In genomic region chr9:123251741-123252140, GRCh38 we compare ENCODE assay signal across 18 cellular contexts. TPM values are rescaled to one million over a fixed set of nuclear protein-coding genes. Genes with fewer than 3 reads are reported as not detected.
DNase-seq lines count a peak whose midpoint lies in the region; TF ChIP-seq lines count a peak whose summit lies in the region.
"Had no signal": no experiment of that assay in that cellular context is flagged by ENCODE, and none has a peak within 500 bp of the region (broad histone marks: within the 10 kb centered on the region; RNA-seq: fewer than 3 reads in every experiment).

No MANE protein-coding gene starts in this region.

- H3K36me3 ChIP-seq in SU-DHL-6 (ENCODE audit: low read length) (0 out of 2 replicates have a peak, but pooled peaks cover 5% of the 10 kb centered on the region), stomach (no peaks in the 10 kb centered on the region)
- H3K36me3 ChIP-seq: esophagus squamous epithelium, upper lobe of left lung had no signal

- peaks cover 5% of the 10 kb centered on the region for H3K4me1 Mint-ChIP-seq in activated T-helper 1 cell treated with anti-CD3 and anti-CD28 coated beads, Interleukin-12 subunit alpha, Interleukin-12 subunit beta, Interleukin-2, Interleukin-4 antibody, amounts not matched to agents 30 ng/mL and 10 ng/mL and 1 ng/mL, durations not matched to agents 14 hours and 24 hours and 36 hours (ENCODE audit: low read depth)

- TF ChIP-seq CTCF in SU-DHL-6 (IDR thresholded peaks at IDR 0.05; ENCODE audit: insufficient read depth, low read length, poor library complexity, severe bottlenecking), result no peak
- no peak for TF ChIP-seq CTCF in stomach (IDR thresholded peaks at IDR 0.05)

- no peaks in the 10 kb centered on the region for H3K9me3 Mint-ChIP-seq in activated T-helper 1 cell treated with anti-CD3 and anti-CD28 coated beads, Interleukin-12 subunit alpha, Interleukin-12 subunit beta, Interleukin-2, Interleukin-4 antibody, amounts not matched to agents 30 ng/mL and 10 ng/mL and 1 ng/mL, durations not matched to agents 14 hours and 24 hours and 36 hours
- H3K9me3 Mint-ChIP-seq: activated naive CD8-positive, alpha-beta T cell treated with anti-CD3 and anti-CD28 coated beads for 36 hours had no signal

- peaks cover 100% of the 10 kb centered on the region for H3K79me2 ChIP-seq in SU-DHL-6 (ENCODE audit: insufficient read depth, low read length)

- peaks cover 2% of the 10 kb centered on the region for H3K27me3 Mint-ChIP-seq in activated T-helper 1 cell treated with anti-CD3 and anti-CD28 coated beads, Interleukin-12 subunit alpha, Interleukin-12 subunit beta, Interleukin-2, Interleukin-4 antibody, amounts not matched to agents 30 ng/mL and 10 ng/mL and 1 ng/mL, durations not matched to agents 14 hours and 24 hours and 36 hours (ENCODE audit: insufficient read depth)
- H3K27me3 Mint-ChIP-seq: activated naive CD8-positive, alpha-beta T cell treated with anti-CD3 and anti-CD28 coated beads for 36 hours had no signal

- WGBS in stomach, 5 donors, result 27 to 58% (median 38%) methylated on average over 1 of the region's 1 CpG

- H3K4me2 ChIP-seq in SU-DHL-6 (ENCODE audit: low read depth, low read length, poor library complexity, severe bottlenecking), result peak overlapping the region; percentile 44

- peaks cover 0 to 13% (median 6%) of the 10 kb centered on the region in 4 donors for H3K4me1 ChIP-seq in stomach

- peak; percentile 24 for DNase-seq in NCI-H748 (lab: John Stamatoyannopoulos, UW; ENCODE audit: unreplicated experiment)
- no peak for DNase-seq in NCI-H748 treated with DMSO at 0.1 percent for 48 hours (lab: John Stamatoyannopoulos, UW)
- DNase-seq in NCI-H2081 (lab: John Stamatoyannopoulos, UW), result peak; percentile 27 to 71
- DNase-seq in stomach, result peak; percentile 56
- DNase-seq in iPS-NIHi7 (ENCODE audit: extremely low spot score), result no peak
- DNase-seq in glomerular visceral epithelial cell (ENCODE audit: extremely low spot score), result no peak
- no peak for DNase-seq in activated T-helper 1 cell treated with anti-CD3 and anti-CD28 coated beads, Interleukin-12 subunit alpha, Interleukin-12 subunit beta, Interleukin-2, Interleukin-4 antibody, amounts not matched to agents 30 ng/mL and 10 ng/mL and 1 ng/mL, durations not matched to agents 14 hours and 24 hours and 36 hours (ENCODE audit: low spot score)
- DNase-seq: activated CD4-positive, alpha-beta T cell treated with anti-CD3 and anti-CD28 coated beads, Interleukin-2, amount 50 U/mL, for 4 hours; activated naive CD8-positive, alpha-beta T cell treated with anti-CD3 and anti-CD28 coated beads for 36 hours; activated T-cell treated with anti-CD3 and anti-CD28 coated beads, Interleukin-2, amount 50 U/mL, for 1 hour; esophagus squamous epithelium; GM23248; NCI-H187; occipital lobe; stimulated activated naive CD4-positive, alpha-beta T cell; T-helper 1 cell; upper lobe of left lung had no signal

- H3K36me3 Mint-ChIP-seq in activated T-helper 1 cell treated with anti-CD3 and anti-CD28 coated beads, Interleukin-12 subunit alpha, Interleukin-12 subunit beta, Interleukin-2, Interleukin-4 antibody, amounts not matched to agents 30 ng/mL and 10 ng/mL and 1 ng/mL, durations not matched to agents 14 hours and 24 hours and 36 hours (ENCODE audit: low read depth), result no peaks in the 10 kb centered on the region

- H3K27me3 ChIP-seq in SU-DHL-6 (ENCODE audit: low read length) (no peaks in the 10 kb centered on the region), stomach (no peaks in the 10 kb centered on the region)
- H3K27me3 ChIP-seq: esophagus squamous epithelium, upper lobe of left lung had no signal

- 0 out of 2 replicates have a peak overlapping the region, but pooled peaks have one; percentile 6 for H3K9ac ChIP-seq in SU-DHL-6 (ENCODE audit: low read length)
- H3K9ac ChIP-seq: GM23248 had no signal

- H3K4me3 ChIP-seq in SU-DHL-6 (ENCODE audit: insufficient read depth, low read length, poor library complexity, severe bottlenecking) (no peak overlapping the region), stomach (no peak overlapping the region)
- H3K4me3 ChIP-seq: esophagus squamous epithelium, GM23248, upper lobe of left lung had no signal

- H3K4me3 Mint-ChIP-seq in activated T-helper 1 cell treated with anti-CD3 and anti-CD28 coated beads, Interleukin-12 subunit alpha, Interleukin-12 subunit beta, Interleukin-2, Interleukin-4 antibody, amounts not matched to agents 30 ng/mL and 10 ng/mL and 1 ng/mL, durations not matched to agents 14 hours and 24 hours and 36 hours, result no peak overlapping the region
- H3K4me3 Mint-ChIP-seq: activated naive CD8-positive, alpha-beta T cell treated with anti-CD3 and anti-CD28 coated beads for 36 hours had no signal

- H3K9me3 ChIP-seq in SU-DHL-6 (ENCODE audit: insufficient read depth, low read length) (no peaks in the 10 kb centered on the region), stomach (no peaks in the 10 kb centered on the region)
- H3K9me3 ChIP-seq: esophagus squamous epithelium, upper lobe of left lung had no signal

- H3K27ac ChIP-seq in SU-DHL-6 (ENCODE audit: low read depth, low read length), result peak overlapping the region; percentile 55; the same call in 1 of the 2 replicates
- no peak overlapping the region for H3K27ac ChIP-seq in stomach
- H3K27ac ChIP-seq: esophagus squamous epithelium, GM23248, upper lobe of left lung had no signal

- no peak for TF ChIP-seq POLR2A in stomach (IDR thresholded peaks at IDR 0.05)

- no peak overlapping the region for H3K27ac Mint-ChIP-seq in activated T-helper 1 cell treated with anti-CD3 and anti-CD28 coated beads, Interleukin-12 subunit alpha, Interleukin-12 subunit beta, Interleukin-2, Interleukin-4 antibody, amounts not matched to agents 30 ng/mL and 10 ng/mL and 1 ng/mL, durations not matched to agents 14 hours and 24 hours and 36 hours
- H3K27ac Mint-ChIP-seq: activated naive CD8-positive, alpha-beta T cell treated with anti-CD3 and anti-CD28 coated beads for 36 hours had no signal

- no peak overlapping the region for H2AFZ ChIP-seq in SU-DHL-6 (ENCODE audit: low read depth, low read length, severe bottlenecking)
- H2AFZ ChIP-seq: GM23248 had no signal

- intact Hi-C loops in stomach (cut with DNase I; ENCODE audit: low total_unique reads), result no loop called here
- intact Hi-C loops in activated T-helper 1 cell treated with anti-CD3 and anti-CD28 coated beads, Interleukin-12 subunit alpha, Interleukin-12 subunit beta, Interleukin-2, Interleukin-4 antibody, amounts not matched to agents 30 ng/mL and 10 ng/mL and 1 ng/mL, durations not matched to agents 14 hours and 24 hours and 36 hours (cut with micrococcal nuclease), result no loop called here

- H3F3A ChIP-seq in SU-DHL-6 (ENCODE audit: insufficient read depth), result peaks cover 38% of the 10 kb centered on the region

- no peak for TF ChIP-seq EP300 in stomach (IDR thresholded peaks at IDR 0.05)

- peaks cover 30% of the 10 kb centered on the region for H4K20me1 ChIP-seq in SU-DHL-6 (ENCODE audit: low read depth, low read length)

- H3K9me2 ChIP-seq in SU-DHL-6 (replicated peaks; ENCODE audit: insufficient read depth, low read length), result no peaks in the 10 kb centered on the region

RNA-seq across cellular contexts. Expression of gene STRBP, which starts 16.6 kb away (rescaled TPM):
- 10 to 100 TPM in 3 of 5 donors, 1 to 10 TPM in 2; 5.5 to 21.0 (median 11.6) TPM for total RNA-seq in stomach
- 10 to 100 TPM in 1 of 3 donors, 1 to 10 TPM in 2; 8.2 to 17.4 (median 8.8) TPM for polyA plus RNA-seq in stomach
- total RNA-seq in activated T-helper 1 cell treated with anti-CD3 and anti-CD28 coated beads, Interleukin-12 subunit alpha, Interleukin-12 subunit beta, Interleukin-2, Interleukin-4 antibody, amounts not matched to agents 30 ng/mL and 10 ng/mL and 1 ng/mL, durations not matched to agents 14 hours and 24 hours and 36 hours, result 22.1 and 24.2 TPM in 2 replicates

Comparison
In these comparisons a context has a peak if more than half of its experiments do, and no peak if none do; other contexts are left out.
1. DNase-seq: peak in NCI-H748 (single experiment), NCI-H2081 (2 of 2) and stomach (single experiment); none in NCI-H748 treated with DMSO at 0.1 percent for 48 hours (single experiment), iPS-NIHi7 (single experiment), glomerular visceral epithelial cell (single experiment) and activated T-helper 1 cell treated with anti-CD3 and anti-CD28 coated beads, Interleukin-12 subunit alpha, Interleukin-12 subunit beta, Interleukin-2, Interleukin-4 antibody, amounts not matched to agents 30 ng/mL and 10 ng/mL and 1 ng/mL, durations not matched to agents 14 hours and 24 hours and 36 hours (single experiment).